In the genomic region with DNA sequence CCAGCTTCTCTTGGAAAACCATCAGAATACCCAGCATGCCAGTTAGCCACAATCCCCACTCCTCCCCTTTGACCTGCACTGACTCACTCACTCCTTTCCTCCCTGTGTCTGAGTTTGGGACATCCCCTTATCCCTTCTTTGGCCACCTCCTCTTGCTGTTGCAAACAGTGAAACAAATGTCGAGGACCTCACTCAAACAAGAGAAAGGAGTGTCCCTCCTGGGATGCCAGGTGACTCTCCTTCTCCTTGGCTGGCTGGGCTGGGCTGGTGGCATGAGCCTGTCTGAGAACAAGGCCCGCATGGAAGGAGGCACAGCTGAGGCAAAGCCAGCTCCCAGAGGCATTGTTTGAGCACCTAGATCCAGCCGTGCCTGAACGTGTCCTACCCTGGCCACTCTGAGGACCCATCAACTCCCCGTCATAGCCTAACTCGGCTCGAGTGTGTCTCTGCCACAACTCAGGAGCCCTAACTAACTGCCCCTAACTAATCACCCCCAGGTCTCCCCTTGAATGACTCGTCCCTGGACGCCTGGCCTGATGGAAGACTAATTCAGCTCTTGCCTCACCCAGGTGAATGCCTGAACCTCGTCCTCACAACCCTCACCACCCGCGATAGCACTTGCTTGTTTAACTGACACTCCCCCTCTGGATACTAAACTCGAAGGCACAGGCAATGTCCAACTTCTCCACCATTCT, we compare ENCODE assay signal across 11 cellular contexts. TPM values are rescaled to one million over a fixed set of nuclear protein-coding genes. Genes with fewer than 3 reads are reported as not detected.
DNase-seq lines count a peak whose midpoint lies in the region; ATAC-seq and TF ChIP-seq lines count a peak whose summit lies in the region.
"Had no signal": no experiment of that assay in that cellular context is flagged by ENCODE, and none has a peak within 500 bp of the region (broad histone marks: within the 10 kb centered on the region; RNA-seq: fewer than 3 reads in every experiment).

No MANE protein-coding gene starts in this region.

- intact Hi-C loops in OCI-LY7 (cut with micrococcal nuclease; ENCODE audit: unreplicated experiment) = no loop called here

- CTCF ChIA-PET in OCI-LY7 (lab: Charles Lee; ENCODE audit: unreplicated experiment) = no interaction called here

- no peak for DNase-seq in stimulated activated naive CD8-positive, alpha-beta T cell treated with anti-CD3 and anti-CD28 coated beads, Interleukin-15, Interleukin-2, amounts not matched to agents 100 U/mL and 50 U/mL, for 24 hours
- DNase-seq in stimulated activated naive CD8-positive, alpha-beta T cell treated with anti-CD3 and anti-CD28 coated beads, Interleukin-15, amount 100 ng/mL, for 72 hours = no peak
- DNase-seq in chondrocyte (ENCODE audit: low spot score) (no peak), mesenchymal stem cell (peak; percentile 94), OCI-LY7 (ENCODE audit: low spot score) (no peak), Karpas-422 (no peak)
- no peak for DNase-seq in stimulated activated naive CD4-positive, alpha-beta T cell (lab: John Stamatoyannopoulos, UW)
- DNase-seq: CD4-positive, CD25-positive, alpha-beta regulatory T cell; naive thymus-derived CD4-positive, alpha-beta T cell; RPMI8226 had no signal

- H4K91ac ChIP-seq in mesenchymal stem cell (ENCODE audit: low read length) = peak overlapping the region; percentile 36

- peaks cover 76% of the 10 kb centered on the region for H3K4me1 Mint-ChIP-seq in stimulated activated naive CD8-positive, alpha-beta T cell treated with anti-CD3 and anti-CD28 coated beads, Interleukin-15, amount 100 ng/mL, for 72 hours
- peaks cover 36% of the 10 kb centered on the region for H3K4me1 Mint-ChIP-seq in chondrocyte (ENCODE audit: low read depth)

- H3K9me3 ChIP-seq in mesenchymal stem cell (ENCODE audit: control insufficient read depth, low read length) (no peaks in the 10 kb centered on the region), OCI-LY7 (ENCODE audit: low read length) (no peaks in the 10 kb centered on the region), Karpas-422 (ENCODE audit: low read length) (no peaks in the 10 kb centered on the region)

- peak overlapping the region in 1 of 2 experiments; percentile 9 for H2BK12ac ChIP-seq in mesenchymal stem cell (ENCODE audit: low read length in 2 of 2)

- H3K4me2 ChIP-seq in mesenchymal stem cell (ENCODE audit: low read length, poor library complexity, severe bottlenecking) = no peak overlapping the region
- no peak overlapping the region for H3K4me2 ChIP-seq in OCI-LY7 (ENCODE audit: low read length)
- H3K4me2 ChIP-seq in Karpas-422 (ENCODE audit: low read depth, low read length, poor library complexity, severe bottlenecking) = no peak overlapping the region

- H3K4me1 ChIP-seq in mesenchymal stem cell (ENCODE audit: control insufficient read depth, insufficient read depth, low read depth, low read length) (peaks cover 65% of the 10 kb centered on the region), OCI-LY7 (ENCODE audit: insufficient read depth, low read length, poor library complexity, severe bottlenecking) (no peaks in the 10 kb centered on the region), Karpas-422 (ENCODE audit: low read length) (no peaks in the 10 kb centered on the region)

- no peak overlapping the region for H2BK120ac ChIP-seq in mesenchymal stem cell (ENCODE audit: low read depth, low read length)

- H3K9me2 ChIP-seq in OCI-LY7 (ENCODE audit: insufficient read depth, low read length) = no peaks in the 10 kb centered on the region
- H3K9me2 ChIP-seq in Karpas-422 (replicated peaks; ENCODE audit: insufficient read depth, low read length) = no peaks in the 10 kb centered on the region

- peak overlapping the region in 1 of 2 experiments; percentile 39 for H3K4ac ChIP-seq in mesenchymal stem cell (ENCODE audit: low read depth in 1 of 2, low read length in 2 of 2)

- peak overlapping the region in 1 of 2 donors; percentile 6 for H3K27ac Mint-ChIP-seq in stimulated activated naive CD8-positive, alpha-beta T cell treated with anti-CD3 and anti-CD28 coated beads, Interleukin-15, amount 100 ng/mL, for 72 hours
- H3K27ac Mint-ChIP-seq in chondrocyte (ENCODE audit: unreplicated experiment) = peak overlapping the region; percentile 64

- no peak overlapping the region for H2BK5ac ChIP-seq in mesenchymal stem cell (ENCODE audit: low read depth, low read length, poor library complexity, severe bottlenecking)

- H3K4me3 ChIP-seq in mesenchymal stem cell (ENCODE audit: insufficient read depth in 1 of 2, low read depth in 1 of 2, low read length in 2 of 2) = no peak overlapping the region
- H3K4me3 ChIP-seq in OCI-LY7 (ENCODE audit: low read depth, low read length, poor library complexity, severe bottlenecking) = no peak overlapping the region
- H3K4me3 ChIP-seq in Karpas-422 (ENCODE audit: low read length) = no peak overlapping the region

- H3K14ac ChIP-seq in mesenchymal stem cell (ENCODE audit: low read length in 2 of 2) = no peak overlapping the region

- H3K27me3 ChIP-seq in mesenchymal stem cell (ENCODE audit: control insufficient read depth in 1 of 2, insufficient read depth in 1 of 2, low read length in 2 of 2) (no peaks in the 10 kb centered on the region), Karpas-422 (ENCODE audit: low read length) (no peaks in the 10 kb centered on the region)

- no peak for TF ChIP-seq CTCF in chondrocyte (IDR thresholded peaks at IDR 0.05)
- TF ChIP-seq CTCF in OCI-LY7 (conservative IDR thresholded peaks at IDR 0.05; ENCODE audit: low read length) = no peak

- no peak overlapping the region for H2BK15ac ChIP-seq in mesenchymal stem cell (ENCODE audit: low read depth, poor library complexity, severe bottlenecking)

- peak overlapping the region; percentile 21 for H3K27ac ChIP-seq in mesenchymal stem cell (ENCODE audit: low read length, poor library complexity, severe bottlenecking)
- no peak overlapping the region for H3K27ac ChIP-seq in OCI-LY7 (ENCODE audit: low read depth, low read length, poor library complexity, severe bottlenecking)
- H3K27ac ChIP-seq in Karpas-422 (ENCODE audit: low read length) = no peak overlapping the region

- H3K36me3 ChIP-seq in mesenchymal stem cell (ENCODE audit: control insufficient read depth in 1 of 2, insufficient read depth in 2 of 2, low read depth in 1 of 2, low read length in 2 of 2) = peaks cover 0 to 37% of the 10 kb centered on the region in 2 experiments
- no peaks in the 10 kb centered on the region for H3K36me3 ChIP-seq in OCI-LY7 (ENCODE audit: insufficient read depth, low read length)
- no peaks in the 10 kb centered on the region for H3K36me3 ChIP-seq in Karpas-422 (ENCODE audit: insufficient read depth, low read length)

- H3K79me2 ChIP-seq in OCI-LY7 (ENCODE audit: insufficient read depth, low read depth, low read length) (no peaks in the 10 kb centered on the region), Karpas-422 (ENCODE audit: low read length) (peaks cover 97% of the 10 kb centered on the region)

- H2AK5ac ChIP-seq in mesenchymal stem cell (ENCODE audit: low read length, severe bottlenecking) = peak overlapping the region; percentile 1

- H2AFZ ChIP-seq in mesenchymal stem cell (ENCODE audit: low read depth, low read length) (no peak overlapping the region), OCI-LY7 (ENCODE audit: low read length) (no peak overlapping the region), Karpas-422 (ENCODE audit: low read length) (no peak overlapping the region)

- peaks cover 17% of the 10 kb centered on the region for H3K79me1 ChIP-seq in mesenchymal stem cell (replicated peaks; ENCODE audit: low read length, poor library complexity, severe bottlenecking)

- 83% methylated on average over 13 of the region's 13 CpGs for WGBS in mesenchymal stem cell

- H4K8ac ChIP-seq in mesenchymal stem cell (ENCODE audit: low read length) = peak overlapping the region; percentile 3

- no peaks in the 10 kb centered on the region for H3K27me3 Mint-ChIP-seq in stimulated activated naive CD8-positive, alpha-beta T cell treated with anti-CD3 and anti-CD28 coated beads, Interleukin-15, amount 100 ng/mL, for 72 hours
- H3K27me3 Mint-ChIP-seq in chondrocyte (ENCODE audit: low read depth) = no peaks in the 10 kb centered on the region
- H3K27me3 Mint-ChIP-seq: CD4-positive, CD25-positive, alpha-beta regulatory T cell; naive thymus-derived CD4-positive, alpha-beta T cell had no signal

- H4K20me1 ChIP-seq in OCI-LY7 (ENCODE audit: insufficient read depth, low read length) = no peaks in the 10 kb centered on the region; the same call in 1 of the 2 replicates
- peaks cover 51% of the 10 kb centered on the region for H4K20me1 ChIP-seq in Karpas-422 (ENCODE audit: insufficient read depth, low read depth, low read length)

- no TSS peak for BruUV-seq in OCI-LY7 (replicated peaks; lab: Mats Ljungman, UMichigan)

- no peak overlapping the region for H3K23ac ChIP-seq in mesenchymal stem cell (ENCODE audit: low read length in 2 of 2)

- no peaks in the 10 kb centered on the region for H3K9me3 Mint-ChIP-seq in stimulated activated naive CD8-positive, alpha-beta T cell treated with anti-CD3 and anti-CD28 coated beads, Interleukin-15, amount 100 ng/mL, for 72 hours
- H3K9me3 Mint-ChIP-seq in chondrocyte (ENCODE audit: low read depth) = no peaks in the 10 kb centered on the region
- H3K9me3 Mint-ChIP-seq: CD4-positive, CD25-positive, alpha-beta regulatory T cell; naive thymus-derived CD4-positive, alpha-beta T cell had no signal

- peak overlapping the region; percentile 52 to 69 for H3K18ac ChIP-seq in mesenchymal stem cell (ENCODE audit: low read depth in 1 of 2, low read length in 2 of 2)

- no peak overlapping the region for H3K9ac ChIP-seq in mesenchymal stem cell (ENCODE audit: low read length)
- H3K9ac ChIP-seq in Karpas-422 (ENCODE audit: low read length) = no peak overlapping the region

- peak; percentile 44 for ATAC-seq in stimulated activated naive CD8-positive, alpha-beta T cell treated with anti-CD3 and anti-CD28 coated beads, Interleukin-15, Interleukin-2, amounts not matched to agents 100 U/mL and 50 U/mL, for 24 hours
- ATAC-seq in stimulated activated naive CD8-positive, alpha-beta T cell treated with anti-CD3 and anti-CD28 coated beads, Interleukin-15, amount 100 ng/mL, for 72 hours = no peak
- ATAC-seq in GM18498 (IDR thresholded peaks at IDR 0.05; ENCODE audit: unreplicated experiment) = no peak
- ATAC-seq: naive thymus-derived CD4-positive, alpha-beta T cell had no signal

- POLR2A ChIA-PET in OCI-LY7 (lab: Charles Lee) = no interaction called here

- peaks cover 3% of the 10 kb centered on the region for H3K36me3 Mint-ChIP-seq in chondrocyte (ENCODE audit: low read depth)

- no peak overlapping the region for H3K4me3 Mint-ChIP-seq in stimulated activated naive CD8-positive, alpha-beta T cell treated with anti-CD3 and anti-CD28 coated beads, Interleukin-15, amount 100 ng/mL, for 72 hours
- no peak overlapping the region for H3K4me3 Mint-ChIP-seq in chondrocyte (ENCODE audit: unreplicated experiment)
- H3K4me3 Mint-ChIP-seq: CD4-positive, CD25-positive, alpha-beta regulatory T cell; naive thymus-derived CD4-positive, alpha-beta T cell had no signal

RNA-seq across cellular contexts. Expression of a gene that starts 43.0 kb away (rescaled TPM):
- total RNA-seq in chondrocyte = 327 to 390 TPM (median 348 TPM) in 3 replicates
- 120 TPM for polyA plus RNA-seq in mesenchymal stem cell (2013, experiment 1 of 2)
- 113 TPM for polyA plus RNA-seq in mesenchymal stem cell (2013, experiment 2 of 2)
- total RNA-seq in OCI-LY7 (2014; rRNA removed; shearing (Covaris generic)) = 22.7 and 30.2 TPM in 2 replicates
- total RNA-seq in OCI-LY7 (2022) = 154 and 159 TPM in 2 replicates
- 36.8 and 75.4 TPM in 2 replicates for total RNA-seq in Karpas-422 (2014; rRNA removed; shearing (Covaris generic); ENCODE audit: low replicate concordance)
